Comparison of ENCODE assay signal across 9 cellular contexts in the genomic region with DNA sequence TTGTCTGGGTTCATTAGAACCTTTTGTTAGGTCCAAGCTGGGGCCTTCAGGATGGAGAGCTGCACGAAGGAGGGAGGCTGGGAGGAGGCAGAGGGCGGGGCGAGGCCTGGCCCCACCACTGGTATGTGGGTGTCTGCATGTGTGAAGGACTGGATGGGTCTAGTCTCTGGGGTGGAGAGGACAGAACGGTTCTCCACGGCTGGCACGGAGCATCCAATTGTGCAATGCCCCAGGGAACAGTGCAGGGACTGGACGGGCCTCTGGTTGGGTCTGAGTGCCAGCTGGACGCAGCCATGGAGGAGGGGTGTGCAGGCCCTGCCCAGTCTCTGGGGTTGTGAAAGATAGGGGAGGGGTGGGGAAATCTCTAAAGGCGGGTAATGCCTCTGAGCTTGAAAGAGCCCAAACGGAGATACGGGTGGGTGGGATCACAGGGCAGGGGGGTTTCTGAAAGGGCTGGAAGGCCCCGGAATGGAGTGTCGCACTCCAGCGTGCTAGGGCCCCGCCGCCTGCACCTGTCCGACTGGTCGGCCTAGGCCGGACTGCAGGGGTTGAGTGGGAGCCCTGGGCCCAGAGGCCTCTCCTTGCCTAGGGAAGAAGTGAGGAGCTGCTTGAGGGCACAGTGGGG. TPM values are rescaled to one million over a fixed set of nuclear protein-coding genes. Genes with fewer than 3 reads are reported as not detected.
DNase-seq lines count a peak whose midpoint lies in the region; ATAC-seq, FAIRE-seq and TF ChIP-seq lines count a peak whose summit lies in the region.
"Had no signal": no experiment of that assay in that cellular context is flagged by ENCODE, and none has a peak within 500 bp of the region (broad histone marks: within the 10 kb centered on the region; RNA-seq: fewer than 3 reads in every experiment).

No MANE protein-coding gene starts in this region.

- intact Hi-C loops in mammary epithelial cell (cut with micrococcal nuclease): no loop called here

- TF ChIP-seq CTCF in GM23338 (conservative IDR thresholded peaks at IDR 0.05; ENCODE audit: low read depth in 2 of 2) (no peak), mammary epithelial cell (conservative IDR thresholded peaks at IDR 0.05 in 1 of 2, IDR thresholded peaks at IDR 0.05 in 1 of 2; ENCODE audit: extremely low read depth in 1 of 2, insufficient read depth in 1 of 2, low read depth in 1 of 2, low read length in 2 of 2) (no peak), kidney epithelial cell (IDR thresholded peaks at IDR 0.05; ENCODE audit: insufficient read depth, low read length, poor library complexity, severe bottlenecking) (no peak), foreskin keratinocyte (conservative IDR thresholded peaks at IDR 0.05) (no peak)

- H3K36me3 Mint-ChIP-seq in GM23338 (ENCODE audit: low read depth): no peaks in the 10 kb centered on the region; the same call in 2 of the 3 replicates
- H3K36me3 Mint-ChIP-seq in stimulated activated effector memory CD8-positive, alpha-beta T cell treated with anti-CD3 and anti-CD28 coated beads, Interleukin-12 subunit alpha, Interleukin-12 subunit beta, amount 100 ng/mL, for 72 hours: no peaks in the 10 kb centered on the region

- DNase-seq in GM23338 (ENCODE audit: low spot score) (no peak), mammary epithelial cell (peak; percentile 64), kidney epithelial cell (ENCODE audit: low read depth) (no peak), NCI-H1105 (lab: John Stamatoyannopoulos, UW) (no peak), foreskin keratinocyte (no peak), small intestine (no peak)
- DNase-seq in stimulated activated effector memory CD8-positive, alpha-beta T cell treated with anti-CD3 and anti-CD28 coated beads, Interleukin-12 subunit alpha, Interleukin-12 subunit beta, amount 100 ng/mL, for 72 hours (ENCODE audit: low spot score in 2 of 2): no peak

- H3K9me2 ChIP-seq in GM23338 (ENCODE audit: insufficient read depth): no peaks in the 10 kb centered on the region

- no peak for FAIRE-seq in small intestine (lab: Jason Lieb, UNC)

- H3K79me2 ChIP-seq in GM23338 (replicated peaks; ENCODE audit: insufficient read depth): 0 out of 2 replicates have a peak, but pooled peaks cover 3% of the 10 kb centered on the region
- H3K79me2 ChIP-seq in mammary epithelial cell (ENCODE audit: insufficient read depth, low read length): peaks cover 61% of the 10 kb centered on the region

- H3K27ac Mint-ChIP-seq in GM23338: no peak overlapping the region
- no peak overlapping the region for H3K27ac Mint-ChIP-seq in stimulated activated effector memory CD8-positive, alpha-beta T cell treated with anti-CD3 and anti-CD28 coated beads, Interleukin-12 subunit alpha, Interleukin-12 subunit beta, amount 100 ng/mL, for 72 hours

- H3K27ac ChIP-seq in GM23338 (ENCODE audit: low read depth): no peak overlapping the region
- H3K27ac ChIP-seq in mammary epithelial cell (ENCODE audit: insufficient read depth, low read depth, low read length): peak overlapping the region; percentile 61
- H3K27ac ChIP-seq in foreskin keratinocyte: no peak overlapping the region
- no peak overlapping the region for H3K27ac ChIP-seq in small intestine (ENCODE audit: low read depth in 1 of 2, low read length in 1 of 2)
- H3K27ac ChIP-seq: KMS-11 had no signal

- ATAC-seq in GM23338 (no peak), foreskin keratinocyte (no peak), HG03108 (IDR thresholded peaks at IDR 0.05; ENCODE audit: unreplicated experiment) (no peak)
- ATAC-seq in stimulated activated effector memory CD8-positive, alpha-beta T cell treated with anti-CD3 and anti-CD28 coated beads, Interleukin-12 subunit alpha, Interleukin-12 subunit beta, amount 100 ng/mL, for 72 hours: no peak

- H2AFZ ChIP-seq in GM23338: no peak overlapping the region
- no peak overlapping the region for H2AFZ ChIP-seq in mammary epithelial cell (ENCODE audit: low read depth, low read length)

- peaks cover 8% of the 10 kb centered on the region; the same call in 1 of the 2 replicates for H3F3A ChIP-seq in GM23338 (replicated peaks; ENCODE audit: low read depth)

- H3K4me2 ChIP-seq in GM23338 (peak overlapping the region; percentile 97), mammary epithelial cell (ENCODE audit: insufficient read depth, low read depth, low read length) (peak overlapping the region; percentile 93)

- peak overlapping the region; percentile 84 for H3K4me3 Mint-ChIP-seq in GM23338
- peak overlapping the region; percentile 70 for H3K4me3 Mint-ChIP-seq in stimulated activated effector memory CD8-positive, alpha-beta T cell treated with anti-CD3 and anti-CD28 coated beads, Interleukin-12 subunit alpha, Interleukin-12 subunit beta, amount 100 ng/mL, for 72 hours

- CTCF ChIA-PET in mammary epithelial cell (lab: Charles Lee; ENCODE audit: low non-redundant PET): no interaction called here

- WGBS in mammary epithelial cell (ENCODE audit: low coverage, missing lambda C conversion rate): 14% methylated on average over 9 of the region's 19 CpGs
- 63 to 65% (median 63%) methylated on average over 19 of the region's 19 CpGs for WGBS in small intestine, 3 donors

- H3K27me3 ChIP-seq in GM23338 (ENCODE audit: insufficient read depth) (no peaks in the 10 kb centered on the region), mammary epithelial cell (ENCODE audit: insufficient read depth, low read length) (no peaks in the 10 kb centered on the region), kidney epithelial cell (ENCODE audit: control insufficient read depth, insufficient read depth, low read length) (no peaks in the 10 kb centered on the region), foreskin keratinocyte (no peaks in the 10 kb centered on the region), small intestine (ENCODE audit: control insufficient read depth in 2 of 2, insufficient read depth in 2 of 2, low read length in 2 of 2) (peaks cover 0 to 4% of the 10 kb centered on the region in 2 donors)

- BruUV-seq in mammary epithelial cell (replicated peaks; lab: Mats Ljungman, UMichigan): no TSS peak

- H3K9me3 ChIP-seq in mammary epithelial cell (replicated peaks; ENCODE audit: insufficient read depth, low read length) (no peaks in the 10 kb centered on the region), small intestine (ENCODE audit: control insufficient read depth, low read depth) (no peaks in the 10 kb centered on the region)

- H3K4me1 Mint-ChIP-seq in GM23338: peaks cover 6% of the 10 kb centered on the region
- peaks cover 6% of the 10 kb centered on the region for H3K4me1 Mint-ChIP-seq in stimulated activated effector memory CD8-positive, alpha-beta T cell treated with anti-CD3 and anti-CD28 coated beads, Interleukin-12 subunit alpha, Interleukin-12 subunit beta, amount 100 ng/mL, for 72 hours

- H3K36me3 ChIP-seq in GM23338 (ENCODE audit: insufficient read depth) (no peaks in the 10 kb centered on the region; the same call in 1 of the 2 replicates), mammary epithelial cell (ENCODE audit: insufficient read depth, low read length) (no peaks in the 10 kb centered on the region), kidney epithelial cell (ENCODE audit: control insufficient read depth, insufficient read depth, low read length) (no peaks in the 10 kb centered on the region), small intestine (ENCODE audit: control insufficient read depth in 2 of 2, insufficient read depth in 2 of 2, low read length in 2 of 2) (no peaks in the 10 kb centered on the region)

- H3K27me3 Mint-ChIP-seq in GM23338 (ENCODE audit: insufficient read depth, low read depth, poor library complexity): peaks cover 10% of the 10 kb centered on the region

- dilution Hi-C loops in mammary epithelial cell (cut with HindIII; ENCODE audit: low sequenced_read_pairs): no loop called here

- peak overlapping the region; percentile 96 for H3K4me3 ChIP-seq in GM23338
- H3K4me3 ChIP-seq in mammary epithelial cell (replicated peaks in 1 of 3; ENCODE audit: insufficient read depth in 1 of 3, low read depth in 2 of 3, low read length in 3 of 3): peak overlapping the region; percentile 94 to 98 (median 95)
- peak overlapping the region; percentile 71 for H3K4me3 ChIP-seq in kidney epithelial cell (ENCODE audit: low read depth, low read length)
- peak overlapping the region in 1 of 2 donors; percentile 73 for H3K4me3 ChIP-seq in small intestine (ENCODE audit: low read depth in 1 of 2, low read length in 2 of 2)

- no peaks in the 10 kb centered on the region; the same call in 2 of the 3 replicates for H3K9me3 Mint-ChIP-seq in GM23338
- no peaks in the 10 kb centered on the region for H3K9me3 Mint-ChIP-seq in stimulated activated effector memory CD8-positive, alpha-beta T cell treated with anti-CD3 and anti-CD28 coated beads, Interleukin-12 subunit alpha, Interleukin-12 subunit beta, amount 100 ng/mL, for 72 hours

- H4K20me1 ChIP-seq in GM23338 (replicated peaks; ENCODE audit: insufficient read depth): no peaks in the 10 kb centered on the region; the same call in 1 of the 2 replicates
- no peaks in the 10 kb centered on the region for H4K20me1 ChIP-seq in mammary epithelial cell (ENCODE audit: insufficient read depth, low read length)

- in situ Hi-C loops in mammary epithelial cell (cut with MboI; ENCODE audit: low sequenced_read_pairs in 2 of 2): no loop called here

- H3K4me1 ChIP-seq in GM23338 (ENCODE audit: insufficient read depth) (peaks cover 7% of the 10 kb centered on the region; the same call in 1 of the 2 replicates), mammary epithelial cell (ENCODE audit: insufficient read depth, low read length) (peaks cover 27% of the 10 kb centered on the region), foreskin keratinocyte (peaks cover 12% of the 10 kb centered on the region), small intestine (ENCODE audit: control insufficient read depth in 2 of 2, insufficient read depth in 1 of 2, low read depth in 1 of 2, low read length in 1 of 2) (no peaks in the 10 kb centered on the region)

- H3K9ac ChIP-seq in mammary epithelial cell (ENCODE audit: insufficient read depth, low read length): peak overlapping the region; percentile 57

RNA-seq across cellular contexts. Expression of gene PPL, which starts 1.6 kb away (rescaled TPM):
- total RNA-seq in GM23338 (2014; rRNA removed; shearing (Covaris generic)): 26.1 and 31.7 TPM in 2 replicates
- polyA plus RNA-seq in GM23338 (2016; fragmentation: Nextera tagmentation; extraction: Ambion mirVana) (9.4 and 10.6 TPM in 2 replicates), mammary epithelial cell (43.0 TPM), foreskin keratinocyte (14.0 and 16.4 TPM in 2 replicates), small intestine (10 to 100 TPM; 11.1 to 16.1 (median 13.6) TPM)
- total RNA-seq in mammary epithelial cell (10 to 100 TPM; 58.1 to 73.2 TPM), kidney epithelial cell (25.5 and 26.5 TPM in 2 replicates), foreskin keratinocyte (33.4 and 41.5 TPM in 2 replicates)
- polyA minus RNA-seq in mammary epithelial cell: 138 TPM

RNA-seq across cellular contexts. Expression of gene SEC14L5, which starts 22.8 kb away (rescaled TPM):
- 5.5 and 5.9 TPM in 2 replicates for total RNA-seq in GM23338 (2014; rRNA removed; shearing (Covaris generic))
- polyA plus RNA-seq in GM23338 (2016; fragmentation: Nextera tagmentation; extraction: Ambion mirVana) (1.7 and 2.6 TPM in 2 replicates), mammary epithelial cell (0.03 TPM), foreskin keratinocyte (not detected in 2 replicates), small intestine (under 1 TPM in 2 of 3 donors, not detected in 1; 0.16 to 0.27 TPM)
- total RNA-seq in mammary epithelial cell (under 1 TPM in 1 of 2 donors, not detected in 1; under 0.01 TPM), kidney epithelial cell (not detected in 2 replicates), foreskin keratinocyte (0.03 TPM in 1 of 2 replicates, not detected in the other)
- polyA minus RNA-seq in mammary epithelial cell: not detected
